ENCODE assay signal across 12 cellular contexts in the genomic region with DNA sequence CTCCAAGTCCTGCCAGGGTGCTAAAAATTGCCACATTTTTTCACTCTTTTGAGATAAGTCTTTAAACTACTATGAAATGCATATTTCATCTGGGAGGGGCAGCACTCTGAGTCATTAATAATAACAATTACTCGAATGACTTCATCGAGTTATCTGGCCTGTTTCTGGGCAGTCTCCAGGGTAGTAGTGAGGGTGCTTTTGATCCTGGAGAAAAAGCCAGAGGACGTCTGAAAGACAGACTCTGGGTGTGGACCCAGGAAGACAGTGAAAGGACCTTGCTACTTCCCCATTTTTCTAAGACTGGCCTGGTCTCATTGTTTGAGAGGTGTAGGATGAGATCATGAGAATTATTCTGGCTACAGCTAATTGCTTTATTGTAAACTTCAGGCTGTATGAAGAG. TPM values are rescaled to one million over a fixed set of nuclear protein-coding genes. Genes with fewer than 3 reads are reported as not detected.
A peak's percentile ranks its signal among the peaks of the same experiment; 100 is the strongest.
DNase-seq lines count a peak whose midpoint lies in the region; ATAC-seq and TF ChIP-seq lines count a peak whose summit lies in the region.
"Had no signal": no experiment of that assay in that cellular context is flagged by ENCODE, and none has a peak within 500 bp of the region (broad histone marks: within the 10 kb centered on the region; RNA-seq: fewer than 3 reads in every experiment).

No MANE protein-coding gene starts in this region.

- no peak overlapping the region for H3K9ac ChIP-seq in adipocyte (ENCODE audit: low read length)

- intact Hi-C loops in heart right ventricle (cut with DNase I) (loop anchor here in 1 of 10 donors (2.0 kb wide), 1 partner anchor 121 kb away; no protein-coding TSS in a partner anchor), sciatic nerve (cut with DNase I) (no loop called here)

- H3K27ac ChIP-seq in HEK293 (ENCODE audit: extremely low read depth, low read depth, low read length) (no peak overlapping the region), heart right ventricle (peak overlapping the region in 3 of 10 donors; percentile 4 to 56 (median 12))

- CTCF ChIA-PET in HEK293 (lab: Yijun Ruan, JAX) (interaction anchor here (0.9 kb wide), 1 partner anchor 9 kb away, joined by 4 read pairs; no protein-coding TSS in a partner anchor), GM10248 (lab: Yijun Ruan, JAX) (no interaction called here)

- TF ChIP-seq CTCF in HEK293 (tag by site-specific recombination; IDR thresholded peaks at IDR 0.05) (no peak), heart right ventricle (IDR thresholded peaks at IDR 0.05) (no peak), GM10248 (IDR thresholded peaks at IDR 0.05; ENCODE audit: control extremely low read depth, extremely low read depth, low read depth, missing control alignments) (no peak)

- no peak overlapping the region for H3K4me3 ChIP-seq in HEK293 (ENCODE audit: low read depth, low read length)
- no peak overlapping the region for H3K4me3 ChIP-seq in adipocyte (ENCODE audit: low read length)
- no peak overlapping the region for H3K4me3 ChIP-seq in heart right ventricle

- H3K27me3 ChIP-seq in adipocyte (replicated peaks; ENCODE audit: control insufficient read depth, insufficient read depth, low read length) (no peaks in the 10 kb centered on the region), heart right ventricle (no peaks in the 10 kb centered on the region)

- no peaks in the 10 kb centered on the region for H3K36me3 ChIP-seq in HEK293 (ENCODE audit: control insufficient read depth in 2 of 2, insufficient read depth in 1 of 2, low read length in 2 of 2)
- H3K36me3 ChIP-seq in adipocyte (ENCODE audit: control insufficient read depth, insufficient read depth, low read length, severe bottlenecking), result no peaks in the 10 kb centered on the region
- no peaks in the 10 kb centered on the region for H3K36me3 ChIP-seq in heart right ventricle

- WGBS in heart right ventricle, 2 donors, result 26 to 30% methylated on average over 3 of the region's 3 CpGs

- H3K9me3 ChIP-seq in HEK293 (ENCODE audit: control insufficient read depth, insufficient read depth, low read depth, low read length), result no peaks in the 10 kb centered on the region
- no peaks in the 10 kb centered on the region for H3K9me3 ChIP-seq in adipocyte (ENCODE audit: control insufficient read depth, low read length)
- peaks cover 0 to 18% (median 0%) of the 10 kb centered on the region in 11 donors for H3K9me3 ChIP-seq in heart right ventricle

- POLR2A ChIA-PET in HEK293 (lab: Yijun Ruan, JAX) (no interaction called here), GM10248 (lab: Yijun Ruan, JAX) (no interaction called here)

- H3K4me1 ChIP-seq in HEK293 (ENCODE audit: control insufficient read depth, insufficient read depth, low read length) (no peaks in the 10 kb centered on the region), adipocyte (ENCODE audit: control insufficient read depth, insufficient read depth, low read length) (no peaks in the 10 kb centered on the region), heart right ventricle (peaks cover 0 to 11% (median 4%) of the 10 kb centered on the region in 9 donors)

- ATAC-seq in heart right ventricle, result peak; percentile 55 to 97 (median 85)
- peak; percentile 17 for ATAC-seq in sciatic nerve
- no peak for ATAC-seq in HG02610 (IDR thresholded peaks at IDR 0.05; ENCODE audit: unreplicated experiment)
- ATAC-seq: natural killer cell treated with Interleukin-12 subunit alpha and Interleukin-12 subunit beta and Interleukin-15 and Interleukin-18, amount 100 ng/mL, for 72 hours had no signal

- DNase-seq in adipocyte (ENCODE audit: low read depth) (peak; percentile 35), heart right ventricle (peak in 1 of 2 donors; percentile 10), sciatic nerve (ENCODE audit: low spot score) (no peak), GM10248 (ENCODE audit: extremely low spot score) (no peak), HUDEP-2 (lab: John Stamatoyannopoulos, UW; ENCODE audit: unreplicated experiment in 76 of 76) (no peak)
- no peak for DNase-seq in stimulated activated CD4-positive, alpha-beta T cell treated with anti-CD3 and anti-CD28 coated beads, Interleukin-12 subunit alpha, Interleukin-12 subunit beta, amount 100 ng/mL, for 4 hours
- DNase-seq: cortex of kidney, KBM-7, NCI-H446 had no signal

TF ChIP-seq in HEK293, 187 proteins besides CTCF, POLR2A, EP300 and RAD21:
- TF ChIP-seq ZNF335 (tag by site-specific recombination; conservative IDR thresholded peaks at IDR 0.05) (0 out of 2 replicates have a peak, but pooled peaks have one; percentile 31), ZNF221 (tag by site-specific recombination; IDR thresholded peaks at IDR 0.05; ENCODE audit: borderline replicate concordance) (no peak)
TF ChIP-seq in HEK293: peak in this region for 1.

RNA-seq across cellular contexts. Expression of a gene that starts 42.2 kb away (rescaled TPM):
- total RNA-seq in heart right ventricle (10 to 100 TPM in 4 of 10 donors, 1 to 10 TPM in 6; 4.4 to 14.6 (median 7.7) TPM), sciatic nerve (14.6 TPM)
- polyA plus RNA-seq in heart right ventricle, result 10 to 100 TPM in 1 of 2 donors, 1 to 10 TPM in 1; 5.0 to 11.4 TPM
